In genomic region chr2:73952499-73953446, GRCh38 we compare ENCODE assay signal across 12 cellular contexts. TPM values are rescaled to one million over a fixed set of nuclear protein-coding genes. Genes with fewer than 3 reads are reported as not detected.
A peak's percentile ranks its signal among the peaks of the same experiment; 100 is the strongest.
DNase-seq lines count a peak whose midpoint lies in the region; ATAC-seq and TF ChIP-seq lines count a peak whose summit lies in the region.
"Had no signal": no experiment of that assay in that cellular context is flagged by ENCODE, and none has a peak within 500 bp of the region (broad histone marks: within the 10 kb centered on the region; RNA-seq: fewer than 3 reads in every experiment).

No MANE protein-coding gene starts in this region.

- no peak for TF ChIP-seq EP300 in upper lobe of left lung (IDR thresholded peaks at IDR 0.05)

- WGBS in upper lobe of left lung, 2 donors = 66 to 84% methylated on average over 12 of the region's 12 CpGs

- peak overlapping the region in 2 of 4 donors; percentile 35 to 53 for H3K27ac ChIP-seq in upper lobe of left lung
- H3K27ac ChIP-seq: KMS-11 had no signal

- no peak overlapping the region for H3K4me3 ChIP-seq in upper lobe of left lung

- H3K27me3 Mint-ChIP-seq in activated naive CD8-positive, alpha-beta T cell treated with anti-CD3 and anti-CD28 coated beads, Interleukin-2, amount 10 ng/mL, durations not matched to agents 7 days and 5 days = no peaks in the 10 kb centered on the region
- H3K27me3 Mint-ChIP-seq: B cell, naive B cell had no signal

- peaks cover 8 to 24% (median 21%) of the 10 kb centered on the region in 4 donors for H3K4me1 ChIP-seq in upper lobe of left lung

- H3K27ac Mint-ChIP-seq in activated naive CD8-positive, alpha-beta T cell treated with anti-CD3 and anti-CD28 coated beads, Interleukin-2, amount 10 ng/mL, durations not matched to agents 7 days and 5 days = peak overlapping the region; percentile 63
- H3K27ac Mint-ChIP-seq: B cell had no signal

- intact Hi-C loops in Right ventricle myocardium inferior (cut with DNase I) (no loop called here), cardiac septum (cut with DNase I) (no loop called here), left ventricle myocardium superior (cut with micrococcal nuclease) (no loop called here)

- H3K27me3 ChIP-seq in upper lobe of left lung = no peaks in the 10 kb centered on the region

- peaks cover 39% of the 10 kb centered on the region for H3K4me1 Mint-ChIP-seq in activated naive CD8-positive, alpha-beta T cell treated with anti-CD3 and anti-CD28 coated beads, Interleukin-2, amount 10 ng/mL, durations not matched to agents 7 days and 5 days

- peaks cover 46% of the 10 kb centered on the region for H3K36me3 Mint-ChIP-seq in activated naive CD8-positive, alpha-beta T cell treated with anti-CD3 and anti-CD28 coated beads, Interleukin-2, amount 10 ng/mL, durations not matched to agents 7 days and 5 days

- ATAC-seq in Right ventricle myocardium inferior (peak; percentile 69), left ventricle myocardium superior (peak; percentile 83), upper lobe of left lung (ENCODE audit: low FRiP score in 2 of 2) (peak; percentile 82 to 91), GM21529 (IDR thresholded peaks at IDR 0.05; ENCODE audit: unreplicated experiment) (no peak), HG02970 (IDR thresholded peaks at IDR 0.05; ENCODE audit: low FRiP score, unreplicated experiment) (no peak)
- ATAC-seq in activated naive CD8-positive, alpha-beta T cell treated with anti-CD3 and anti-CD28 coated beads, Interleukin-2, amount 10 ng/mL, durations not matched to agents 7 days and 5 days (ENCODE audit: low read depth) = no peak
- ATAC-seq: activated T-cell treated with anti-CD3 and anti-CD28 coated beads, Interleukin-2, amount 50 U/mL, for 72 hours had no signal

- H3K4me3 Mint-ChIP-seq in activated naive CD8-positive, alpha-beta T cell treated with anti-CD3 and anti-CD28 coated beads, Interleukin-2, amount 10 ng/mL, durations not matched to agents 7 days and 5 days = no peak overlapping the region
- H3K4me3 Mint-ChIP-seq: activated T-cell treated with anti-CD3 and anti-CD28 coated beads, Interleukin-2, amount 50 U/mL, for 72 hours; B cell had no signal

- H3K9me3 ChIP-seq in upper lobe of left lung = no peaks in the 10 kb centered on the region

- DNase-seq in Right ventricle myocardium inferior (ENCODE audit: missing footprints) = no peak
- DNase-seq in cardiac septum (ENCODE audit: low spot score) = no peak
- no peak for DNase-seq in activated naive CD8-positive, alpha-beta T cell treated with anti-CD3 and anti-CD28 coated beads, Interleukin-2, amount 10 ng/mL, durations not matched to agents 7 days and 5 days
- DNase-seq in left ventricle myocardium superior = no peak
- peak; percentile 28 to 80 for DNase-seq in upper lobe of left lung
- DNase-seq in NCI-H748 treated with DMSO at 0.1 percent for 48 hours (lab: John Stamatoyannopoulos, UW) = no peak
- DNase-seq: activated T-cell treated with anti-CD3 and anti-CD28 coated beads, Interleukin-2, amount 50 U/mL, for 72 hours; naive B cell had no signal

- H3K9me3 Mint-ChIP-seq in activated naive CD8-positive, alpha-beta T cell treated with anti-CD3 and anti-CD28 coated beads, Interleukin-2, amount 10 ng/mL, durations not matched to agents 7 days and 5 days = no peaks in the 10 kb centered on the region
- H3K9me3 Mint-ChIP-seq: activated T-cell treated with anti-CD3 and anti-CD28 coated beads, Interleukin-2, amount 50 U/mL, for 72 hours; naive B cell had no signal

- H3K36me3 ChIP-seq in upper lobe of left lung = peaks cover 12 to 93% (median 37%) of the 10 kb centered on the region in 4 donors

- TF ChIP-seq POLR2A in upper lobe of left lung (IDR thresholded peaks at IDR 0.05) = no peak

- POLR2A ChIA-PET in activated naive CD8-positive, alpha-beta T cell treated with anti-CD3 and anti-CD28 coated beads, Interleukin-2, amount 10 ng/mL, durations not matched to agents 7 days and 5 days (lab: Charles Lee) = no interaction called here

- no peak for TF ChIP-seq CTCF in upper lobe of left lung (IDR thresholded peaks at IDR 0.05)

RNA-seq across cellular contexts. Expression of gene DGUOK, which starts 26.1 kb away (rescaled TPM):
- total RNA-seq in Right ventricle myocardium inferior (17.9 TPM), cardiac septum (23.7 TPM), left ventricle myocardium superior (18.1 TPM), upper lobe of left lung (10 to 100 TPM; 25.1 to 38.5 (median 34.9) TPM)
- 10 to 100 TPM; 71.6 to 77.7 TPM for total RNA-seq in activated naive CD8-positive, alpha-beta T cell treated with anti-CD3 and anti-CD28 coated beads, Interleukin-2, amount 10 ng/mL, durations not matched to agents 7 days and 5 days

RNA-seq across cellular contexts. Expression of gene TET3, which starts 31.9 kb away (rescaled TPM):
- 2.6 TPM for total RNA-seq in Right ventricle myocardium inferior
- 3.7 TPM for total RNA-seq in cardiac septum
- total RNA-seq in activated naive CD8-positive, alpha-beta T cell treated with anti-CD3 and anti-CD28 coated beads, Interleukin-2, amount 10 ng/mL, durations not matched to agents 7 days and 5 days = 10 to 100 TPM; 19.9 to 21.0 TPM
- 3.3 TPM for total RNA-seq in left ventricle myocardium superior
- total RNA-seq in upper lobe of left lung = 10 to 100 TPM; 17.3 to 53.4 (median 23.6) TPM

RNA-seq across cellular contexts. Expression of gene ACTG2, which starts 60.0 kb away (rescaled TPM):
- total RNA-seq in Right ventricle myocardium inferior = 1.9 TPM
- 3.9 TPM for total RNA-seq in cardiac septum
- total RNA-seq in activated naive CD8-positive, alpha-beta T cell treated with anti-CD3 and anti-CD28 coated beads, Interleukin-2, amount 10 ng/mL, durations not matched to agents 7 days and 5 days = under 1 TPM; 0.22 to 0.43 TPM
- 0.32 TPM for total RNA-seq in left ventricle myocardium superior
- total RNA-seq in upper lobe of left lung = 10 to 100 TPM; 10.8 to 65.3 (median 27.2) TPM
- total RNA-seq: B cell had no signal

Comparison
In these comparisons a context has a peak if more than half of its experiments do, and no peak if none do; other contexts are left out.
1. ATAC-seq: peak in Right ventricle myocardium inferior (single experiment), left ventricle myocardium superior (single experiment) and upper lobe of left lung (2 of 2); none in activated naive CD8-positive, alpha-beta T cell treated with anti-CD3 and anti-CD28 coated beads, Interleukin-2, amount 10 ng/mL, durations not matched to agents 7 days and 5 days (single experiment), GM21529 (single experiment) and HG02970 (single experiment).
2. DNase-seq: peak in upper lobe of left lung (2 of 2); none in Right ventricle myocardium inferior (single experiment), cardiac septum (single experiment), activated naive CD8-positive, alpha-beta T cell treated with anti-CD3 and anti-CD28 coated beads, Interleukin-2, amount 10 ng/mL, durations not matched to agents 7 days and 5 days (single experiment), left ventricle myocardium superior (single experiment) and NCI-H748 treated with DMSO at 0.1 percent for 48 hours (single experiment).